10 cellular contexts compared by ENCODE assay signal in genomic region chrX:154401045-154401799, GRCh38. TPM values are rescaled to one million over a fixed set of nuclear protein-coding genes. Genes with fewer than 3 reads are reported as not detected.
A peak's percentile ranks its signal among the peaks of the same experiment; 100 is the strongest.
DNase-seq lines count a peak whose midpoint lies in the region; ATAC-seq and TF ChIP-seq lines count a peak whose summit lies in the region.
"Had no signal": no experiment of that assay in that cellular context is flagged by ENCODE, and none has a peak within 500 bp of the region (broad histone marks: within the 10 kb centered on the region; RNA-seq: fewer than 3 reads in every experiment).

No MANE protein-coding gene starts in this region.

- H3K9ac ChIP-seq in liver (ENCODE audit: low read depth in 1 of 2, low read length in 2 of 2), result no peak overlapping the region

- no peak for ATAC-seq in GM18909 (IDR thresholded peaks at IDR 0.05; ENCODE audit: poor library complexity, unreplicated experiment)

- CTCF ChIA-PET in HEK293T (lab: Yijun Ruan, JAX), result no interaction called here
- CTCF ChIA-PET in activated CD4-positive, alpha-beta memory T cell treated with anti-CD3 and anti-CD28 coated beads for 36 hours (lab: Charles Lee), result interaction anchor here (0.6 kb wide), 1 partner anchor 138 kb away, joined by 3 read pairs; no protein-coding TSS in a partner anchor

- WGBS in liver, result 25% methylated on average over 6 of the region's 6 CpGs

- peaks cover 1 to 36% (median 26%) of the 10 kb centered on the region in 4 donors for H3K4me1 ChIP-seq in liver (ENCODE audit: control insufficient read depth in 4 of 4, insufficient read depth in 4 of 4, low read length in 3 of 4)

- peaks cover 34% of the 10 kb centered on the region for H3K36me3 Mint-ChIP-seq in activated CD4-positive, alpha-beta memory T cell treated with anti-CD3 and anti-CD28 coated beads for 36 hours

- POLR2A ChIA-PET in HEK293T (lab: Yijun Ruan, JAX), result interaction anchor here (1.7 to 4.8 kb wide), 4 partner anchors 8 to 126 kb away, joined by 5 to 40 read pairs (median 8); partner anchors contain the start of gene DNASE1L1
- POLR2A ChIA-PET in activated CD4-positive, alpha-beta memory T cell treated with anti-CD3 and anti-CD28 coated beads for 36 hours (lab: Charles Lee), result interaction anchor here (1.1 to 6.2 kb wide), 3 partner anchors 10 to 89 kb away, joined by 3 to 35 read pairs (median 8); partner anchors contain the start of genes SLC10A3 and TAFAZZIN

- H3K27ac Mint-ChIP-seq in activated CD4-positive, alpha-beta memory T cell treated with anti-CD3 and anti-CD28 coated beads for 36 hours, result peak overlapping the region; percentile 100

- no peak for TF ChIP-seq RAD21 in liver (IDR thresholded peaks at IDR 0.05)

- DNase-seq in COLO668 (lab: John Stamatoyannopoulos, UW; ENCODE audit: unreplicated experiment), result peak; percentile 13
- no peak for DNase-seq in HEK293T (ENCODE audit: extremely low spot score)
- DNase-seq in activated CD4-positive, alpha-beta memory T cell treated with anti-CD3 and anti-CD28 coated beads for 36 hours, result no peak
- DNase-seq in AML-193 (lab: John Stamatoyannopoulos, UW), result no peak
- DNase-seq in NK-92 treated with Interleukin-12 subunit alpha and Interleukin-12 subunit beta, amount 100 ng/mL, for 24 hours (lab: John Stamatoyannopoulos, UW), result no peak
- no peak for DNase-seq in ecto neural progenitor cell (ENCODE audit: low spot score)
- DNase-seq: anterior cingulate cortex, NCI-H2171 had no signal

- H3K27me3 Mint-ChIP-seq in activated CD4-positive, alpha-beta memory T cell treated with anti-CD3 and anti-CD28 coated beads for 36 hours, result no peaks in the 10 kb centered on the region

- peak overlapping the region; percentile 47 to 67 for H3K27ac ChIP-seq in liver (ENCODE audit: low read depth in 1 of 2, low read length in 2 of 2)

- H3K27me3 ChIP-seq in liver (ENCODE audit: control insufficient read depth in 4 of 4, insufficient read depth in 4 of 4, low read length in 3 of 4), result no peaks in the 10 kb centered on the region

- no peak for TF ChIP-seq CTCF in liver (IDR thresholded peaks at IDR 0.05; ENCODE audit: low read depth, low read length, missing input control)

- intact Hi-C loops in activated CD4-positive, alpha-beta memory T cell treated with anti-CD3 and anti-CD28 coated beads for 36 hours (cut with micrococcal nuclease), result no loop called here

- H3K4me3 Mint-ChIP-seq in activated CD4-positive, alpha-beta memory T cell treated with anti-CD3 and anti-CD28 coated beads for 36 hours, result peak overlapping the region; percentile 91

- H3K9me3 ChIP-seq in liver (ENCODE audit: control insufficient read depth in 4 of 4, low read length in 3 of 4), result no peaks in the 10 kb centered on the region

- peaks cover 0 to 10% (median 7%) of the 10 kb centered on the region in 4 donors for H3K36me3 ChIP-seq in liver (ENCODE audit: control insufficient read depth in 4 of 4, insufficient read depth in 3 of 4, low read depth in 1 of 4, low read length in 3 of 4)

- no peaks in the 10 kb centered on the region for H3K9me3 Mint-ChIP-seq in activated CD4-positive, alpha-beta memory T cell treated with anti-CD3 and anti-CD28 coated beads for 36 hours

- peaks cover 7% of the 10 kb centered on the region for H3K4me1 Mint-ChIP-seq in activated CD4-positive, alpha-beta memory T cell treated with anti-CD3 and anti-CD28 coated beads for 36 hours (ENCODE audit: low read depth)

- no peak overlapping the region for H3K4me3 ChIP-seq in liver (ENCODE audit: low read depth in 1 of 3, low read length in 3 of 3)

TF ChIP-seq in HEK293T, 16 proteins besides CTCF, POLR2A, EP300 and RAD21:
- TF ChIP-seq FOXM1 (IDR thresholded peaks at IDR 0.05; ENCODE audit: borderline replicate concordance) (peak; percentile 5; the same call in 1 of the 2 replicates), BHLHE40 (IDR thresholded peaks at IDR 0.05; ENCODE audit: borderline replicate concordance) (0 out of 2 replicates have a peak, but pooled peaks have one; percentile 24), HDGF (IDR thresholded peaks at IDR 0.05; ENCODE audit: borderline replicate concordance) (no peak), ARNT (IDR thresholded peaks at IDR 0.05) (no peak), ZNF384 (IDR thresholded peaks at IDR 0.05) (no peak), L3MBTL2 (conservative IDR thresholded peaks at IDR 0.05) (peak; percentile 30; the same call in 1 of the 2 replicates), NFRKB (IDR thresholded peaks at IDR 0.05) (0 out of 2 replicates have a peak, but pooled peaks have one; percentile 19), ELF4 (IDR thresholded peaks at IDR 0.05) (peak; percentile 55), FOXK2 (IDR thresholded peaks at IDR 0.05) (no peak)

TF ChIP-seq in liver, 16 proteins besides CTCF, POLR2A, EP300 and RAD21 (continues in another document):
- TF ChIP-seq HNF4A (conservative IDR thresholded peaks at IDR 0.05) (peak; percentile 52 to 79), RXRA (IDR thresholded peaks at IDR 0.05) (peak in 1 of 2 donors; percentile 64), FOXA2 (IDR thresholded peaks at IDR 0.05) (no peak), JUND (IDR thresholded peaks at IDR 0.05) (peak in 1 of 2 donors; percentile 21), REST (IDR thresholded peaks at IDR 0.05) (no peak), GABPA (IDR thresholded peaks at IDR 0.05 in 1 of 2, conservative IDR thresholded peaks at IDR 0.05 in 1 of 2) (no peak), NR2F2 (IDR thresholded peaks at IDR 0.05) (no peak), FOXA1 (IDR thresholded peaks at IDR 0.05) (no peak), MAX (IDR thresholded peaks at IDR 0.05) (peak; percentile 29), HNF4G (IDR thresholded peaks at IDR 0.05) (no peak), EGR1 (IDR thresholded peaks at IDR 0.05; ENCODE audit: low read depth in 2 of 2) (no peak), TAF1 (conservative IDR thresholded peaks at IDR 0.05) (no peak)
- TF ChIP-seq, protein P1, sequence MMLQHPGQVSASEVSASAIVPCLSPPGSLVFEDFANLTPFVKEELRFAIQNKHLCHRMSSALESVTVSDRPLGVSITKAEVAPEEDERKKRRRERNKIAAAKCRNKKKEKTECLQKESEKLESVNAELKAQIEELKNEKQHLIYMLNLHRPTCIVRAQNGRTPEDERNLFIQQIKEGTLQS (IDR thresholded peaks at IDR 0.05), result no peak
- TF ChIP-seq, protein P2, sequence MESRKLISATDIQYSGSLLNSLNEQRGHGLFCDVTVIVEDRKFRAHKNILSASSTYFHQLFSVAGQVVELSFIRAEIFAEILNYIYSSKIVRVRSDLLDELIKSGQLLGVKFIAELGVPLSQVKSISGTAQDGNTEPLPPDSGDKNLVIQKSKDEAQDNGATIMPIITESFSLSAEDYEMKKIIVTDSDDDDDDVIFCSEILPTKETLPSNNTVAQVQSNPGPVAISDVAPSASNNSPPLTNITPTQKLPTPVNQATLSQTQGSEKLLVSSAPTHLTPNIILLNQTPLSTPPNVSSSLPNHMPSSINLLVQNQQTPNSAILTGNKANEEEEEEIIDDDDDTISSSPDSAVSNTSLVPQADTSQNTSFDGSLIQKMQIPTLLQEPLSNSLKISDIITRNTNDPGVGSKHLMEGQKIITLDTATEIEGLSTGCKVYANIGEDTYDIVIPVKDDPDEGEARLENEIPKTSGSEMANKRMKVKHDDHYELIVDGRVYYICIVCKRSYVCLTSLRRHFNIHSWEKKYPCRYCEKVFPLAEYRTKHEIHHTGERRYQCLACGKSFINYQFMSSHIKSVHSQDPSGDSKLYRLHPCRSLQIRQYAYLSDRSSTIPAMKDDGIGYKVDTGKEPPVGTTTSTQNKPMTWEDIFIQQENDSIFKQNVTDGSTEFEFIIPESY (IDR thresholded peaks at IDR 0.05), result no peak

RNA-seq across cellular contexts. Expression of gene RPL10, which starts 3.0 kb away (rescaled TPM):
- total RNA-seq in activated CD4-positive, alpha-beta memory T cell treated with anti-CD3 and anti-CD28 coated beads for 36 hours, result 1,000 to 10,000 TPM; 3,597 to 3,654 TPM
- 1,000 to 10,000 TPM; 1,323 to 1,523 TPM for total RNA-seq in liver
- 1,000 to 10,000 TPM in 1 of 2 donors, 100 to 1,000 TPM in 1; 446 to 1,644 TPM for polyA plus RNA-seq in liver

RNA-seq across cellular contexts. Expression of gene DNASE1L1, which starts 7.8 kb away (rescaled TPM):
- 10 to 100 TPM; 12.5 to 13.3 TPM for total RNA-seq in activated CD4-positive, alpha-beta memory T cell treated with anti-CD3 and anti-CD28 coated beads for 36 hours
- 10 to 100 TPM; 14.6 to 22.1 TPM for total RNA-seq in liver
- 10 to 100 TPM in 1 of 2 donors, 1 to 10 TPM in 1; 9.3 to 18.7 TPM for polyA plus RNA-seq in liver

RNA-seq across cellular contexts. Expression of gene TAFAZZIN, which starts 10.1 kb away (rescaled TPM):
- 10 to 100 TPM; 58.6 to 66.4 TPM for total RNA-seq in activated CD4-positive, alpha-beta memory T cell treated with anti-CD3 and anti-CD28 coated beads for 36 hours
- 10 to 100 TPM in 1 of 2 donors, 1 to 10 TPM in 1; 7.8 to 15.6 TPM for total RNA-seq in liver
- polyA plus RNA-seq in liver, result 10 to 100 TPM; 10.6 to 16.3 TPM

RNA-seq across cellular contexts. Expression of gene EMD, which starts 22.1 kb away (rescaled TPM):
- total RNA-seq in activated CD4-positive, alpha-beta memory T cell treated with anti-CD3 and anti-CD28 coated beads for 36 hours, result 10 to 100 TPM; 75.8 to 79.1 TPM
- 10 to 100 TPM; 11.6 to 18.5 TPM for total RNA-seq in liver
- polyA plus RNA-seq in liver, result 10 to 100 TPM; 15.5 to 38.0 TPM

RNA-seq across cellular contexts. Expression of gene FLNA, which starts 26.8 kb away (rescaled TPM):
- total RNA-seq in activated CD4-positive, alpha-beta memory T cell treated with anti-CD3 and anti-CD28 coated beads for 36 hours, result 1,000 to 10,000 TPM; 1,023 to 1,032 TPM
- total RNA-seq in liver, result 100 to 1,000 TPM; 150 to 152 TPM
- 10 to 100 TPM; 23.4 to 84.8 TPM for polyA plus RNA-seq in liver
